36 cellular contexts compared by ENCODE assay signal in the genomic region with DNA sequence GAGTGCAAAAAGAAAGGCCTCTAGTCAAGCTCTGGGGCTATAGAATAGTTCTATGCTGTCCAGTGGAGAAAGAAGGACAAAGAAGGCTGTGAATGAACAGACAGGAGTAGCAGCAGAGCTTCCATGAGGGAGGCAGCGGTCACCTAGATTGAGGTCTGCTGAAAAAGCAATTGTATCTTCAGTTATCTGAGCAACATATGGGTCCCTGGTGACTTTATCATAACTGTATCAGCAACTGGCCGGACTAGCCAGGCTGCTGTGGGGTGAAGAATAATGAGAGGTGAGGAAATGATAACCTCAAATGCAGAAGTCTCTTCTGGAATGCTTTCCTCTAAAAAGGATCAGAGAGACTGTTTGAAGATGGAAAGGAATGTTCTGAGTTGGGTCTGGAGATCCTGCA.
"Had no signal": no experiment of that assay in that cellular context is flagged by ENCODE, and none has a peak within 500 bp of the region (broad histone marks: within the 10 kb centered on the region; RNA-seq: fewer than 3 reads in every experiment).

No MANE protein-coding gene starts in this region.

- H3K27ac Mint-ChIP-seq: activated CD4-positive, alpha-beta memory T cell treated with anti-CD3 and anti-CD28 coated beads, Interleukin-2, amount 10 ng/mL, durations not matched to agents 7 days and 5 days; activated CD4-positive, alpha-beta T cell treated with anti-CD3 and anti-CD28 coated beads, Interleukin-2, amount 10 ng/mL, durations not matched to agents 7 days and 5 days; activated naive CD8-positive, alpha-beta T cell; activated T-cell treated with anti-CD3 and anti-CD28 coated beads, Interleukin-2, amount 50 U/mL, for 24 hours; activated T-helper 17 cell treated with anti-CD3 and anti-CD28 coated beads, Interleukin-2, amount 50 U/mL, for 72 hours; effector memory CD8-positive, alpha-beta T cell; T-helper 17 cell; T-helper 2 cell treated with Interferon-gamma antibody and Interleukin-4, amounts not matched to agents 5 μg/mL and 100 μg/mL, for 36 hours; WTC11 had no signal

- FAIRE-seq: astrocyte, bronchial epithelial cell, colon, endometrium, endothelial cell of umbilical vein, frontal cortex had no signal

- H3K36me3 ChIP-seq: brain microvascular endothelial cell, esophagus squamous epithelium had no signal

- H3K4me1 Mint-ChIP-seq: activated CD4-positive, alpha-beta memory T cell treated with anti-CD3 and anti-CD28 coated beads, Interleukin-2, amount 10 ng/mL, durations not matched to agents 7 days and 5 days; activated CD4-positive, alpha-beta T cell treated with anti-CD3 and anti-CD28 coated beads, Interleukin-2, amount 10 ng/mL, durations not matched to agents 7 days and 5 days; activated T-helper 17 cell treated with anti-CD3 and anti-CD28 coated beads, Interleukin-2, amount 50 U/mL, for 72 hours; WTC11 had no signal

- H3K4me3 ChIP-seq: esophagus squamous epithelium had no signal

- H3K9me3 Mint-ChIP-seq: activated CD4-positive, alpha-beta memory T cell treated with anti-CD3 and anti-CD28 coated beads, Interleukin-2, amount 10 ng/mL, durations not matched to agents 7 days and 5 days; activated CD4-positive, alpha-beta T cell treated with anti-CD3 and anti-CD28 coated beads, Interleukin-2, amount 10 ng/mL, durations not matched to agents 7 days and 5 days; activated T-helper 17 cell treated with anti-CD3 and anti-CD28 coated beads, Interleukin-2, amount 50 U/mL, for 72 hours; effector memory CD8-positive, alpha-beta T cell; T-helper 2 cell treated with Interferon-gamma antibody and Interleukin-4, amounts not matched to agents 5 μg/mL and 100 μg/mL, for 36 hours had no signal

- H3K36me3 Mint-ChIP-seq: activated naive CD8-positive, alpha-beta T cell had no signal

- H3K27ac ChIP-seq: brain microvascular endothelial cell, epithelial cell of prostate, esophagus squamous epithelium, VCaP had no signal

- H3K27me3 Mint-ChIP-seq: activated CD4-positive, alpha-beta T cell treated with anti-CD3 and anti-CD28 coated beads, Interleukin-2, amount 10 ng/mL, durations not matched to agents 7 days and 5 days; activated T-cell treated with anti-CD3 and anti-CD28 coated beads, Interleukin-2, amount 50 U/mL, for 24 hours had no signal

- H3K9me3 ChIP-seq: esophagus squamous epithelium had no signal

- H3K4me3 Mint-ChIP-seq: activated CD4-positive, alpha-beta memory T cell treated with anti-CD3 and anti-CD28 coated beads, Interleukin-2, amount 10 ng/mL, durations not matched to agents 7 days and 5 days; activated CD4-positive, alpha-beta T cell treated with anti-CD3 and anti-CD28 coated beads, Interleukin-2, amount 10 ng/mL, durations not matched to agents 7 days and 5 days; activated naive CD8-positive, alpha-beta T cell; activated T-cell treated with anti-CD3 and anti-CD28 coated beads, Interleukin-2, amount 50 U/mL, for 24 hours; activated T-helper 17 cell treated with anti-CD3 and anti-CD28 coated beads, Interleukin-2, amount 50 U/mL, for 72 hours; effector memory CD8-positive, alpha-beta T cell; T-helper 17 cell; T-helper 2 cell treated with Interferon-gamma antibody and Interleukin-4, amounts not matched to agents 5 μg/mL and 100 μg/mL, for 36 hours; WTC11 had no signal

- H3K4me1 ChIP-seq: esophagus squamous epithelium had no signal

- H3K27me3 ChIP-seq: brain microvascular endothelial cell, esophagus squamous epithelium had no signal

- DNase-seq: activated CD4-positive, alpha-beta memory T cell treated with anti-CD3 and anti-CD28 coated beads, Interleukin-2, amount 10 ng/mL, durations not matched to agents 7 days and 5 days; activated CD4-positive, alpha-beta T cell treated with anti-CD3 and anti-CD28 coated beads for 1 hour; activated CD4-positive, alpha-beta T cell treated with anti-CD3 and anti-CD28 coated beads for 4 hours; activated CD4-positive, alpha-beta T cell treated with anti-CD3 and anti-CD28 coated beads, Interleukin-2, amount 10 ng/mL, durations not matched to agents 7 days and 5 days; activated CD4-positive, alpha-beta T cell treated with anti-CD3 and anti-CD28 coated beads, Interleukin-2, amount 50 U/mL, for 4 hours; activated CD8-positive, alpha-beta memory T cell treated with anti-CD3 and anti-CD28 coated beads, Interleukin-2, amount 50 U/mL, for 48 hours; activated effector memory CD4-positive, alpha-beta T cell treated with Interleukin-2 at 50 U/mL for 16 hours; activated gamma-delta T cell treated with Interleukin-2 at 50 U/mL for 16 hours; activated naive CD4-positive, alpha-beta T cell treated with anti-CD3 and anti-CD28 coated beads, Interleukin-2, amount 50 U/mL, for 16 hours; activated naive CD4-positive, alpha-beta T cell treated with Interleukin-2 at 50 U/mL for 16 hours; activated T-cell treated with anti-CD3 and anti-CD28 coated beads for 4 hours; activated T-cell treated with anti-CD3 and anti-CD28 coated beads, Interleukin-2, amount 50 U/mL, for 24 hours; amniotic stem cell; brain microvascular endothelial cell; caudate nucleus; cortex of kidney; dermis blood vessel endothelial cell; effector CD4-positive, alpha-beta T cell; effector memory CD8-positive, alpha-beta T cell; esophagus squamous epithelium; head of caudate nucleus; T-helper 1 cell; T-helper 17 cell; T1000 had no signal

- ATAC-seq: activated T-helper 17 cell treated with anti-CD3 and anti-CD28 coated beads, Interleukin-2, amount 50 U/mL, for 72 hours; effector memory CD8-positive, alpha-beta T cell; T-helper 17 cell; WTC11 had no signal
